21 cellular contexts compared by ENCODE assay signal in the genomic region with DNA sequence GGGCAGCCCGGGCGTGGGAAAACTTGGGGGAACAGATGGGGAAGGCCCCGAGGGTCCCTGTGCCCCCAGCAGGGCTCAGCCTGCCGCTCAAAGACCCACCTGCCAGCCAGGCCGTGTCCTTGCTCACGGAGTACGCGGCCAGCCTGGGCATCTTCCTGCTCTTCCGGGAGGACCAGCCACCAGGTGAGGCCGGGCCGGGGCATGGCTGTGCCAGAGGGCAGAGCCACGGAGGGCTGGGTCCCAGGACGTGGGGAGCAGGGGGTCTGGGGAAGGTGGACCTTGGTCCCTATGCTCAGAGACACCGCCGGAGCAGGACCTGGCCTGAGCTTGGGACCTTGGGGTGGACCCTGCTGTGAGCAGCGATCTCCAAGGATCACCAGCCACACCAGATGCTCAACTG. TPM values are rescaled to one million over a fixed set of nuclear protein-coding genes. Genes with fewer than 3 reads are reported as not detected.
DNase-seq lines count a peak whose midpoint lies in the region; ATAC-seq and TF ChIP-seq lines count a peak whose summit lies in the region.
"Had no signal": no experiment of that assay in that cellular context is flagged by ENCODE, and none has a peak within 500 bp of the region (broad histone marks: within the 10 kb centered on the region; RNA-seq: fewer than 3 reads in every experiment).

No MANE protein-coding gene starts in this region.

- CTCF ChIA-PET in activated CD4-positive, alpha-beta memory T cell treated with anti-CD3 and anti-CD28 coated beads for 36 hours (lab: Charles Lee): no interaction called here

- no peak overlapping the region for H3K27ac Mint-ChIP-seq in GM23338
- no peak overlapping the region for H3K27ac Mint-ChIP-seq in activated CD4-positive, alpha-beta memory T cell treated with anti-CD3 and anti-CD28 coated beads for 36 hours
- H3K27ac Mint-ChIP-seq: CD4-positive, alpha-beta memory T cell had no signal

- no peaks in the 10 kb centered on the region; the same call in 2 of the 3 replicates for H3K36me3 Mint-ChIP-seq in GM23338 (ENCODE audit: low read depth)
- peaks cover 3% of the 10 kb centered on the region for H3K36me3 Mint-ChIP-seq in activated CD4-positive, alpha-beta memory T cell treated with anti-CD3 and anti-CD28 coated beads for 36 hours

- no peak overlapping the region for H3K27ac ChIP-seq in GM23338 (ENCODE audit: low read depth)
- no peak overlapping the region for H3K27ac ChIP-seq in hepatocyte
- no peak overlapping the region for H3K27ac ChIP-seq in osteoblast (ENCODE audit: low read depth, low read length)
- H3K27ac ChIP-seq: A549 had no signal

- DNase-seq in GM23338 (ENCODE audit: low spot score) (no peak), hepatocyte (ENCODE audit: low spot score) (peak; percentile 3), osteoblast (ENCODE audit: insufficient read length, low spot score, missing footprints) (peak; percentile 35), BE2C (no peak)
- DNase-seq in activated CD4-positive, CD25-positive, alpha-beta regulatory T cell treated with anti-CD3 and anti-CD28 coated beads, Interleukin-2, amount 50 U/mL, for 72 hours: no peak
- no peak for DNase-seq in activated CD4-positive, alpha-beta memory T cell treated with anti-CD3 and anti-CD28 coated beads for 36 hours
- DNase-seq: ACHN; AML-193; C1 segment of cervical spinal cord; Calu3; CD4-positive, alpha-beta memory T cell; COR-L47; DMS79 treated with DMSO at 0.1 percent for 48 hours; GF-D8; GOT3; HCEC 1CT had no signal

- no peaks in the 10 kb centered on the region for H3K9me3 Mint-ChIP-seq in GM23338
- no peaks in the 10 kb centered on the region for H3K9me3 Mint-ChIP-seq in activated CD4-positive, alpha-beta memory T cell treated with anti-CD3 and anti-CD28 coated beads for 36 hours
- H3K9me3 Mint-ChIP-seq: CD4-positive, alpha-beta memory T cell had no signal

- POLR2A ChIA-PET in activated CD4-positive, alpha-beta memory T cell treated with anti-CD3 and anti-CD28 coated beads for 36 hours (lab: Charles Lee): no interaction called here

- no peak overlapping the region for H3K4me3 Mint-ChIP-seq in GM23338
- no peak overlapping the region for H3K4me3 Mint-ChIP-seq in activated CD4-positive, alpha-beta memory T cell treated with anti-CD3 and anti-CD28 coated beads for 36 hours
- H3K4me3 Mint-ChIP-seq: CD4-positive, alpha-beta memory T cell had no signal

- no peaks in the 10 kb centered on the region for H3F3A ChIP-seq in GM23338 (replicated peaks; ENCODE audit: low read depth)

- H3K4me2 ChIP-seq in GM23338 (no peak overlapping the region), hepatocyte (no peak overlapping the region), osteoblast (ENCODE audit: insufficient read depth, low read length) (no peak overlapping the region)
- H3K4me2 ChIP-seq: A549 had no signal

- H3K4me1 Mint-ChIP-seq in GM23338: peaks cover 7% of the 10 kb centered on the region; the same call in 2 of the 3 replicates
- peaks cover 18% of the 10 kb centered on the region for H3K4me1 Mint-ChIP-seq in activated CD4-positive, alpha-beta memory T cell treated with anti-CD3 and anti-CD28 coated beads for 36 hours (ENCODE audit: low read depth)

- no peaks in the 10 kb centered on the region for H4K20me1 ChIP-seq in GM23338 (replicated peaks; ENCODE audit: insufficient read depth)
- H4K20me1 ChIP-seq in hepatocyte (ENCODE audit: insufficient read depth, poor library complexity, severe bottlenecking): no peaks in the 10 kb centered on the region
- H4K20me1 ChIP-seq in osteoblast (ENCODE audit: insufficient read depth, low read length): no peaks in the 10 kb centered on the region

- no peak for TF ChIP-seq CTCF in GM23338 (conservative IDR thresholded peaks at IDR 0.05; ENCODE audit: low read depth in 2 of 2)
- TF ChIP-seq CTCF in hepatocyte (IDR thresholded peaks at IDR 0.05; ENCODE audit: poor library complexity): no peak
- TF ChIP-seq CTCF in osteoblast (IDR thresholded peaks at IDR 0.05; ENCODE audit: extremely low read depth, low read depth, low read length): no peak
- TF ChIP-seq CTCF in BE2C (IDR thresholded peaks at IDR 0.05; ENCODE audit: low read depth, low read length): no peak

- no peak for ATAC-seq in GM23338

- H3K4me1 ChIP-seq in GM23338 (ENCODE audit: insufficient read depth): no peaks in the 10 kb centered on the region
- no peaks in the 10 kb centered on the region for H3K4me1 ChIP-seq in hepatocyte (ENCODE audit: insufficient read depth)
- no peaks in the 10 kb centered on the region for H3K4me1 ChIP-seq in osteoblast (ENCODE audit: insufficient read depth, low read length)
- no peaks in the 10 kb centered on the region for H3K4me1 ChIP-seq in BE2C
- H3K4me1 ChIP-seq: A549 had no signal

- H3K36me3 ChIP-seq in GM23338 (ENCODE audit: insufficient read depth): no peaks in the 10 kb centered on the region
- H3K36me3 ChIP-seq in hepatocyte (replicated peaks; ENCODE audit: insufficient read depth, low read depth): no peaks in the 10 kb centered on the region
- H3K36me3 ChIP-seq in osteoblast (ENCODE audit: insufficient read depth, low read length): no peaks in the 10 kb centered on the region
- H3K36me3 ChIP-seq in BE2C: no peaks in the 10 kb centered on the region

- no peaks in the 10 kb centered on the region for H3K9me3 ChIP-seq in hepatocyte (ENCODE audit: low read depth)
- no peaks in the 10 kb centered on the region for H3K9me3 ChIP-seq in osteoblast (ENCODE audit: low read depth, low read length)
- no peaks in the 10 kb centered on the region for H3K9me3 ChIP-seq in BE2C
- H3K9me3 ChIP-seq: A549 had no signal

- no peak overlapping the region for H3K4me3 ChIP-seq in GM23338
- no peak overlapping the region for H3K4me3 ChIP-seq in hepatocyte
- no peak overlapping the region for H3K4me3 ChIP-seq in osteoblast (ENCODE audit: insufficient read depth, low read length)
- H3K4me3 ChIP-seq in BE2C (ENCODE audit: low read depth, low read length): no peak overlapping the region
- H3K4me3 ChIP-seq: A549 had no signal

- H3K9me2 ChIP-seq in GM23338 (ENCODE audit: insufficient read depth) (no peaks in the 10 kb centered on the region), hepatocyte (replicated peaks; ENCODE audit: insufficient read depth) (no peaks in the 10 kb centered on the region)

- H3K27me3 ChIP-seq in GM23338 (ENCODE audit: insufficient read depth) (no peaks in the 10 kb centered on the region), hepatocyte (no peaks in the 10 kb centered on the region), osteoblast (ENCODE audit: insufficient read depth, low read length) (peaks cover 5% of the 10 kb centered on the region), BE2C (no peaks in the 10 kb centered on the region)

- 97% methylated on average over 12 of the region's 16 CpGs for WGBS in hepatocyte (ENCODE audit: low lambda C conversion rate, missing lambda C conversion rate)

- H2AFZ ChIP-seq in GM23338 (peak overlapping the region; percentile 56; the same call in 1 of the 2 replicates), hepatocyte (no peak overlapping the region), osteoblast (ENCODE audit: low read length) (no peak overlapping the region)

- H3K79me2 ChIP-seq in GM23338 (replicated peaks; ENCODE audit: insufficient read depth): peaks cover 3% of the 10 kb centered on the region
- H3K79me2 ChIP-seq in hepatocyte: peaks cover 3% of the 10 kb centered on the region
- peaks cover 4% of the 10 kb centered on the region for H3K79me2 ChIP-seq in osteoblast (ENCODE audit: insufficient read depth, low read length)

- intact Hi-C loops in activated CD4-positive, alpha-beta memory T cell treated with anti-CD3 and anti-CD28 coated beads for 36 hours (cut with micrococcal nuclease): no loop called here

- peaks cover 6% of the 10 kb centered on the region for H3K27me3 Mint-ChIP-seq in GM23338 (ENCODE audit: insufficient read depth, low read depth, poor library complexity)
- H3K27me3 Mint-ChIP-seq in activated CD4-positive, alpha-beta memory T cell treated with anti-CD3 and anti-CD28 coated beads for 36 hours: no peaks in the 10 kb centered on the region
- H3K27me3 Mint-ChIP-seq: CD4-positive, alpha-beta memory T cell had no signal

RNA-seq across cellular contexts. Expression of gene ADAD2, which starts 0.5 kb away (rescaled TPM):
- 1.5 and 4.5 TPM in 2 replicates for total RNA-seq in GM23338 (2014; rRNA removed; shearing (Covaris generic))
- polyA plus RNA-seq in GM23338 (2016; fragmentation: Nextera tagmentation; extraction: Ambion mirVana) (1.1 and 1.6 TPM in 2 replicates), hepatocyte (0.30 TPM in 1 of 2 replicates, not detected in the other)
- total RNA-seq in hepatocyte (not detected in 2 replicates), osteoblast (under 0.01 TPM in 1 of 2 replicates, not detected in the other)
- polyA plus RNA-seq in BE2C (2012; ENCODE audit: insufficient read depth, insufficient read length, low read depth): not detected
- total RNA-seq in activated CD4-positive, alpha-beta memory T cell treated with anti-CD3 and anti-CD28 coated beads for 36 hours: under 1 TPM in 1 of 2 experiments, not detected in 1; 0.19 TPM
- total RNA-seq: Calu3; CD4-positive, alpha-beta memory T cell; Daoy; G401; H7 had no signal
- polyA plus RNA-seq: A549; BJ; CD4-positive, alpha-beta memory T cell had no signal

RNA-seq across cellular contexts. Expression of gene TAF1C, which starts 4.6 kb away (rescaled TPM):
- total RNA-seq in GM23338 (2014; rRNA removed; shearing (Covaris generic)): 51.9 and 57.4 TPM in 2 replicates
- polyA plus RNA-seq in GM23338 (2016; fragmentation: Nextera tagmentation; extraction: Ambion mirVana): 37.2 and 39.1 TPM in 2 replicates
- total RNA-seq in hepatocyte: 30.2 and 32.8 TPM in 2 replicates
- 39.2 and 58.0 TPM in 2 replicates for polyA plus RNA-seq in hepatocyte
- total RNA-seq in osteoblast: 19.5 and 20.6 TPM in 2 replicates
- polyA plus RNA-seq in BE2C (2012; ENCODE audit: insufficient read depth, insufficient read length, low read depth): 73.4 TPM
- total RNA-seq in activated CD4-positive, alpha-beta memory T cell treated with anti-CD3 and anti-CD28 coated beads for 36 hours: 10 to 100 TPM; 44.7 to 48.1 TPM

RNA-seq across cellular contexts. Expression of gene DNAAF1, which starts 46.4 kb away (rescaled TPM):
- total RNA-seq in GM23338 (2014; rRNA removed; shearing (Covaris generic)): 0.42 TPM in 1 of 2 replicates, not detected in the other
- polyA plus RNA-seq in GM23338 (2016; fragmentation: Nextera tagmentation; extraction: Ambion mirVana): 0.28 and 0.42 TPM in 2 replicates
- 0.13 and 0.16 TPM in 2 replicates for total RNA-seq in hepatocyte
- polyA plus RNA-seq in hepatocyte: 0.12 and 0.31 TPM in 2 replicates
- total RNA-seq in osteoblast: 0.29 and 0.36 TPM in 2 replicates
- 14.1 TPM for polyA plus RNA-seq in BE2C (2012; ENCODE audit: insufficient read depth, insufficient read length, low read depth)
- not detected for total RNA-seq in activated CD4-positive, alpha-beta memory T cell treated with anti-CD3 and anti-CD28 coated beads for 36 hours
- total RNA-seq: Calu3, Daoy, G401 had no signal
- polyA plus RNA-seq: BJ had no signal

RNA-seq across cellular contexts. Expression of gene HSDL1, which starts 46.5 kb away (rescaled TPM):
- total RNA-seq in GM23338 (2014; rRNA removed; shearing (Covaris generic)): 46.1 and 47.4 TPM in 2 replicates
- polyA plus RNA-seq in GM23338 (2016; fragmentation: Nextera tagmentation; extraction: Ambion mirVana) (15.2 and 16.6 TPM in 2 replicates), hepatocyte (14.3 and 20.1 TPM in 2 replicates)
- total RNA-seq in hepatocyte (24.9 and 26.7 TPM in 2 replicates), osteoblast (18.1 and 18.9 TPM in 2 replicates)
- polyA plus RNA-seq in BE2C (2012; ENCODE audit: insufficient read depth, insufficient read length, low read depth): 17.4 TPM
- 10 to 100 TPM; 13.1 to 13.8 TPM for total RNA-seq in activated CD4-positive, alpha-beta memory T cell treated with anti-CD3 and anti-CD28 coated beads for 36 hours

RNA-seq across cellular contexts. Expression of gene KCNG4, which starts 48.3 kb away (rescaled TPM):
- 0.07 TPM in 1 of 2 replicates, not detected in the other for total RNA-seq in GM23338 (2014; rRNA removed; shearing (Covaris generic))
- polyA plus RNA-seq in GM23338 (2016; fragmentation: Nextera tagmentation; extraction: Ambion mirVana) (not detected in 2 replicates), hepatocyte (not detected in 2 replicates)
- total RNA-seq in hepatocyte (not detected in 2 replicates), osteoblast (not detected in 2 replicates)
- 0.17 TPM for polyA plus RNA-seq in BE2C (2012; ENCODE audit: insufficient read depth, insufficient read length, low read depth)
- not detected for total RNA-seq in activated CD4-positive, alpha-beta memory T cell treated with anti-CD3 and anti-CD28 coated beads for 36 hours
- total RNA-seq: Calu3; CD4-positive, alpha-beta memory T cell; Daoy; G401; H7 had no signal
- polyA plus RNA-seq: A549; BJ; CD4-positive, alpha-beta memory T cell had no signal

Comparison
In these comparisons a context has a peak if more than half of its experiments do, and no peak if none do; other contexts are left out.
1. DNase-seq: peak in hepatocyte (single experiment) and osteoblast (single experiment); none in GM23338 (single experiment), BE2C (single experiment), activated CD4-positive, CD25-positive, alpha-beta regulatory T cell treated with anti-CD3 and anti-CD28 coated beads, Interleukin-2, amount 50 U/mL, for 72 hours (single experiment) and activated CD4-positive, alpha-beta memory T cell treated with anti-CD3 and anti-CD28 coated beads for 36 hours (single experiment).